ENCODE assay signal across 15 cellular contexts in genomic region chr5:227375-227774, GRCh38. TPM values are rescaled to one million over a fixed set of nuclear protein-coding genes. Genes with fewer than 3 reads are reported as not detected.
DNase-seq lines count a peak whose midpoint lies in the region; TF ChIP-seq lines count a peak whose summit lies in the region.
"Not testable (repeated sequence)": the region's sequence is repeated elsewhere in the genome, so short reads cannot be mapped to it uniquely, and the experiment has no call there.
"Had no signal": no experiment of that assay in that cellular context is flagged by ENCODE, and none has a peak within 500 bp of the region (broad histone marks: within the 10 kb centered on the region; RNA-seq: fewer than 3 reads in every experiment).

No MANE protein-coding gene starts in this region.

- intact Hi-C loops in head of caudate nucleus (cut with DNase I) = not testable (repeated sequence)

- TF ChIP-seq CTCF in endothelial cell (IDR thresholded peaks at IDR 0.05; ENCODE audit: unreplicated experiment) = not testable (repeated sequence)

- not testable (repeated sequence) for H3K4me3 Mint-ChIP-seq in activated naive CD4-positive, alpha-beta T cell treated with anti-CD3 and anti-CD28 coated beads, Interleukin-2, amount 50 U/mL, for 24 hours
- peak overlapping the region; percentile 52 for H3K4me3 Mint-ChIP-seq in endothelial cell (ENCODE audit: unreplicated experiment)

- peaks cover 20% of the 10 kb centered on the region for H3K36me3 Mint-ChIP-seq in activated naive CD4-positive, alpha-beta T cell treated with anti-CD3 and anti-CD28 coated beads, Interleukin-2, amount 50 U/mL, for 24 hours
- H3K36me3 Mint-ChIP-seq in endothelial cell (ENCODE audit: low read depth, unreplicated experiment) = peaks cover 42% of the 10 kb centered on the region

- in situ Hi-C loops in G401 (cut with HindIII; ENCODE audit: low sequenced_read_pairs) = not testable (repeated sequence)

- peak overlapping the region; percentile 76 for H3K27ac Mint-ChIP-seq in activated naive CD4-positive, alpha-beta T cell treated with anti-CD3 and anti-CD28 coated beads, Interleukin-2, amount 50 U/mL, for 24 hours
- H3K27ac Mint-ChIP-seq in endothelial cell (ENCODE audit: unreplicated experiment) = not testable (repeated sequence)

- DNase-seq in G401 (ENCODE audit: low spot score) (peak; percentile 86), head of caudate nucleus (peak in 24 of 42 donors; percentile 11 to 80 (median 46)), putamen (ENCODE audit: low spot score) (peak; percentile 22)
- peak; percentile 18 for DNase-seq in activated CD8-positive, alpha-beta memory T cell treated with anti-CD3 and anti-CD28 coated beads, Interleukin-2, amount 50 U/mL, for 48 hours
- DNase-seq in endothelial cell (ENCODE audit: low spot score) = not testable (repeated sequence)

- H3K9me3 Mint-ChIP-seq in activated naive CD4-positive, alpha-beta T cell treated with anti-CD3 and anti-CD28 coated beads, Interleukin-2, amount 50 U/mL, for 24 hours; endothelial cell (ENCODE audit: unreplicated experiment): not testable (repeated sequence)

- peaks cover 12% of the 10 kb centered on the region for H3K4me1 Mint-ChIP-seq in activated naive CD4-positive, alpha-beta T cell treated with anti-CD3 and anti-CD28 coated beads, Interleukin-2, amount 50 U/mL, for 24 hours
- peaks cover 11% of the 10 kb centered on the region for H3K4me1 Mint-ChIP-seq in endothelial cell (ENCODE audit: unreplicated experiment)

- not testable (repeated sequence) for H3K27me3 Mint-ChIP-seq in activated naive CD4-positive, alpha-beta T cell treated with anti-CD3 and anti-CD28 coated beads, Interleukin-2, amount 50 U/mL, for 24 hours; endothelial cell (ENCODE audit: unreplicated experiment)

RNA-seq across cellular contexts. Expression of gene SDHA, which starts 9.3 kb away (rescaled TPM):
- 210 and 223 TPM in 2 replicates for total RNA-seq in G401 (2014; rRNA removed; shearing (Covaris generic))
- 73.5 TPM for total RNA-seq in endothelial cell (ENCODE audit: unreplicated experiment)

RNA-seq across cellular contexts. Expression of gene CCDC127, which starts 9.4 kb away (rescaled TPM):
- total RNA-seq in G401 (2014; rRNA removed; shearing (Covaris generic)) = 3.5 and 5.8 TPM in 2 replicates
- total RNA-seq in endothelial cell (ENCODE audit: unreplicated experiment) = 8.1 TPM

RNA-seq across cellular contexts. Expression of gene LRRC14B, which starts 36.1 kb away (rescaled TPM):
- not detected in 2 replicates for total RNA-seq in G401 (2014; rRNA removed; shearing (Covaris generic))
- total RNA-seq in endothelial cell (ENCODE audit: unreplicated experiment) = not detected
- total RNA-seq: A172; A673; B cell; Caco-2; CD4-positive, CD25-positive, alpha-beta regulatory T cell; CD8-positive, alpha-beta T cell; GM23338; H4; H9 had no signal

RNA-seq across cellular contexts. Expression of gene PDCD6, which starts 44.1 kb away (rescaled TPM):
- 122 and 132 TPM in 2 replicates for total RNA-seq in G401 (2014; rRNA removed; shearing (Covaris generic))
- total RNA-seq in endothelial cell (ENCODE audit: unreplicated experiment) = 101 TPM
